ENCODE assay signal across 8 cellular contexts in the genomic region with DNA sequence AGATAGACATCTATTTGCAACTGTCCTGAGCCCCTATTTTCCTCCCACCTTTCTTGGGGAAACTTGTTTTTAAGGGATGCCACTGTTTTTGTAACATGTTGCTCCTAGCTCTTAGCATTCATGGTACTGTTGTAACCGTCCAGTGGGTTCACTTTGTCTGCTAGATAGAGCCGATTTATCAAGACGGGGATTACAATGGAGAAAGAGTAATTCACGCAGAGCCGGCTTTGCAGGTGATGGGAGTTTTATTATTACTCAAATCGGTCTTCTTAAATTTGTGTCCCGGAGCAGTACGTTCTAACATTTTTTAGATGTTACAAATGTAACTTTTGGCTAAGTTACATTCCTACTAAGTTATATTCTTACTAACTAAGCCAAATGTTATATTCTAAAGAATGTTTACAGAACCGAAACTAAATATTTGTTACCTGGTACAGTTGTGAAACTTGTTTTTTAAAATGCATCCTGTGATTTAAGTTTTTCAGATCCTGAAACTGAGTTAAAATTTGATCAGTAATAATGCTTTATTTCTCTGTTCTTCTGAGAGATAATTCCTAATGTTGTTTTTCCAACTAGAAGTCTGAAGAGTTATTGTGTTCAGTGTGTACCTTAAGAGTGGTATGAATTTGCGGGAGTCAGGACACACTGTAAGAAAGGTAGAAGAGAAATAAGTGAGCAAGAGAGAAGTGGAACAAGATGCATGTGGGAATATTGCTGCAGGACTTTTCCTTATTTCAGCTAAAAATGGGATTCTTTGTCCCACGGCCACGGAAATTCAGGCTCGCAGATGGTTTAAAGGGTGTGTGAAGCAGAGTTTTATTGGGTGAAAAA. TPM values are rescaled to one million over a fixed set of nuclear protein-coding genes. Genes with fewer than 3 reads are reported as not detected.
DNase-seq lines count a peak whose midpoint lies in the region; ATAC-seq and TF ChIP-seq lines count a peak whose summit lies in the region.

No MANE protein-coding gene starts in this region.

- peaks cover 0 to 37% (median 8%) of the 10 kb centered on the region in 3 donors for H3K4me1 ChIP-seq in gastroesophageal sphincter
- peaks cover 0 to 36% (median 14%) of the 10 kb centered on the region in 4 donors for H3K4me1 ChIP-seq in sigmoid colon

- DNase-seq in NOMO-1 treated with DMSO at 0.1 percent for 48 hours (lab: John Stamatoyannopoulos, UW; ENCODE audit: unreplicated experiment) (peak; percentile 33), NOMO-1 treated with dmso at 0.1 percent for 144 hours (lab: John Stamatoyannopoulos, UW; ENCODE audit: unreplicated experiment) (no peak), sigmoid colon (no peak), AG08396 (ENCODE audit: low spot score) (no peak), NCI-H2196 treated with DMSO at 0.1 percent for 48 hours (lab: John Stamatoyannopoulos, UW; ENCODE audit: unreplicated experiment) (no peak), mesenteric fat pad (ENCODE audit: low spot score) (no peak)

- TF ChIP-seq EP300 in gastroesophageal sphincter (IDR thresholded peaks at IDR 0.05) (no peak), sigmoid colon (IDR thresholded peaks at IDR 0.05) (no peak)

- intact Hi-C loops in sigmoid colon (cut with DNase I): no loop called here

- H3K36me3 ChIP-seq in gastroesophageal sphincter (peaks cover 0 to 6% of the 10 kb centered on the region in 2 donors), sigmoid colon (peaks cover 0 to 4% (median 2%) of the 10 kb centered on the region in 4 donors)

- H3K27ac ChIP-seq in VCaP (peak overlapping the region; percentile 92), gastroesophageal sphincter (peak overlapping the region; percentile 37 to 86 (median 84)), sigmoid colon (peak overlapping the region; percentile 74 to 90 (median 81))

- no peak for ATAC-seq in gastroesophageal sphincter

- TF ChIP-seq CTCF in VCaP (conservative IDR thresholded peaks at IDR 0.05): no peak
- no peak for TF ChIP-seq CTCF in gastroesophageal sphincter (IDR thresholded peaks at IDR 0.05)
- TF ChIP-seq CTCF in sigmoid colon (IDR thresholded peaks at IDR 0.05): no peak

- no peak for TF ChIP-seq POLR2A in gastroesophageal sphincter (IDR thresholded peaks at IDR 0.05)
- TF ChIP-seq POLR2A in sigmoid colon (IDR thresholded peaks at IDR 0.05): no peak

- peak overlapping the region; percentile 66 to 75 for H3K4me3 ChIP-seq in gastroesophageal sphincter
- H3K4me3 ChIP-seq in sigmoid colon: peak overlapping the region; percentile 64 to 80 (median 70)

- H3K9me3 ChIP-seq in gastroesophageal sphincter (no peaks in the 10 kb centered on the region), sigmoid colon (no peaks in the 10 kb centered on the region)

- 11 to 24% methylated on average over 10 to 13 of the region's 13 CpGs for WGBS in gastroesophageal sphincter (ENCODE audit: low coverage in 1 of 2), 2 donors
- WGBS in sigmoid colon, 2 donors: 2% methylated on average over 13 of the region's 13 CpGs

- no peaks in the 10 kb centered on the region for H3K27me3 ChIP-seq in gastroesophageal sphincter
- H3K27me3 ChIP-seq in sigmoid colon: no peaks in the 10 kb centered on the region

RNA-seq across cellular contexts. Expression of a gene that starts 20.6 kb away (rescaled TPM):
- total RNA-seq in gastroesophageal sphincter: 10 to 100 TPM in 2 of 4 donors, 1 to 10 TPM in 2; 2.3 to 12.9 (median 7.4) TPM
- total RNA-seq in sigmoid colon: 10 to 100 TPM in 1 of 4 donors, 1 to 10 TPM in 3; 6.4 to 18.6 (median 8.8) TPM
- 10 to 100 TPM in 1 of 3 donors, 1 to 10 TPM in 1, under 1 TPM in 1; 0.69 to 24.0 (median 1.2) TPM for polyA plus RNA-seq in sigmoid colon
- 9.2 TPM for total RNA-seq in mesenteric fat pad

RNA-seq across cellular contexts. Expression of a gene that starts 41.2 kb away (rescaled TPM):
- total RNA-seq in gastroesophageal sphincter: 1 to 10 TPM in 1 of 4 donors, under 1 TPM in 1, not detected in 2; 0.20 to 1.8 TPM
- 1 to 10 TPM in 2 of 4 donors, under 1 TPM in 1, not detected in 1; 0.49 to 1.5 (median 1.1) TPM for total RNA-seq in sigmoid colon
- polyA plus RNA-seq in sigmoid colon: 1 to 10 TPM; 1.4 to 3.6 (median 3.4) TPM
- total RNA-seq in mesenteric fat pad: 0.39 TPM
